11 cellular contexts compared by ENCODE assay signal in genomic region chr20:258963-259362, GRCh38. TPM values are rescaled to one million over a fixed set of nuclear protein-coding genes. Genes with fewer than 3 reads are reported as not detected.
DNase-seq lines count a peak whose midpoint lies in the region; ATAC-seq and TF ChIP-seq lines count a peak whose summit lies in the region.
"Had no signal": no experiment of that assay in that cellular context is flagged by ENCODE, and none has a peak within 500 bp of the region (broad histone marks: within the 10 kb centered on the region; RNA-seq: fewer than 3 reads in every experiment).

No MANE protein-coding gene starts in this region.

- no peak overlapping the region for H3K4me3 Mint-ChIP-seq in activated naive CD4-positive, alpha-beta T cell treated with anti-CD3 and anti-CD28 coated beads, Interleukin-2, amount 10 ng/mL, durations not matched to agents 7 days and 5 days

- H3K36me3 Mint-ChIP-seq in activated naive CD4-positive, alpha-beta T cell treated with anti-CD3 and anti-CD28 coated beads, Interleukin-2, amount 10 ng/mL, durations not matched to agents 7 days and 5 days: no peaks in the 10 kb centered on the region

- H3K4me1 Mint-ChIP-seq in activated naive CD4-positive, alpha-beta T cell treated with anti-CD3 and anti-CD28 coated beads, Interleukin-2, amount 10 ng/mL, durations not matched to agents 7 days and 5 days: peaks cover 10% of the 10 kb centered on the region

- no peak overlapping the region for H3K9ac ChIP-seq in Karpas-422 (ENCODE audit: low read length)
- no peak overlapping the region for H3K9ac ChIP-seq in parathyroid adenoma

- no peaks in the 10 kb centered on the region for H3K9me2 ChIP-seq in Karpas-422 (replicated peaks; ENCODE audit: insufficient read depth, low read length)

- H2AFZ ChIP-seq in Karpas-422 (ENCODE audit: low read length) (no peak overlapping the region), parathyroid adenoma (peak overlapping the region; percentile 61)

- H3K9me3 ChIP-seq in Karpas-422 (ENCODE audit: low read length): no peaks in the 10 kb centered on the region
- no peaks in the 10 kb centered on the region for H3K9me3 ChIP-seq in parathyroid adenoma (ENCODE audit: control insufficient read depth, low read length)
- H3K9me3 ChIP-seq: psoas muscle had no signal

- no peaks in the 10 kb centered on the region for H3K79me2 ChIP-seq in Karpas-422 (ENCODE audit: low read length)
- H3K79me2 ChIP-seq in parathyroid adenoma: no peaks in the 10 kb centered on the region

- no peak overlapping the region for H3K4me2 ChIP-seq in Karpas-422 (ENCODE audit: low read depth, low read length, poor library complexity, severe bottlenecking)
- peak overlapping the region; percentile 18 for H3K4me2 ChIP-seq in parathyroid adenoma (ENCODE audit: low read length)

- TF ChIP-seq CTCF in parathyroid adenoma (IDR thresholded peaks at IDR 0.05): peak; percentile 50

- peak; percentile 31 for DNase-seq in activated naive CD4-positive, alpha-beta T cell treated with anti-CD3 and anti-CD28 coated beads, Interleukin-2, amount 10 ng/mL, durations not matched to agents 7 days and 5 days
- DNase-seq in activated naive CD4-positive, alpha-beta T cell treated with Interleukin-2 at 50 U/mL for 16 hours: no peak
- DNase-seq in Karpas-422 (peak; percentile 47), amniotic epithelial cell (ENCODE audit: low read depth) (peak; percentile 28), NCI-H2171 treated with DMSO at 0.1 percent for 48 hours (lab: John Stamatoyannopoulos, UW) (no peak), SIG-M5 treated with dmso at 0.1 percent for 504 hours (lab: John Stamatoyannopoulos, UW; ENCODE audit: unreplicated experiment) (no peak)
- DNase-seq: psoas muscle, T-helper 9 cell had no signal

- H3K27ac ChIP-seq in Karpas-422 (ENCODE audit: low read length) (no peak overlapping the region), parathyroid adenoma (peak overlapping the region; percentile 12)
- H3K27ac ChIP-seq: psoas muscle had no signal

- H3K27me3 ChIP-seq in Karpas-422 (ENCODE audit: low read length) (no peaks in the 10 kb centered on the region), parathyroid adenoma (ENCODE audit: control insufficient read depth, insufficient read depth, low read length) (no peaks in the 10 kb centered on the region)

- H3K27me3 Mint-ChIP-seq in activated naive CD4-positive, alpha-beta T cell treated with anti-CD3 and anti-CD28 coated beads, Interleukin-2, amount 10 ng/mL, durations not matched to agents 7 days and 5 days: peaks cover 23% of the 10 kb centered on the region

- H3K4me1 ChIP-seq in Karpas-422 (ENCODE audit: low read length) (no peaks in the 10 kb centered on the region), parathyroid adenoma (peaks cover 20% of the 10 kb centered on the region)
- H3K4me1 ChIP-seq: psoas muscle had no signal

- H3K9me3 Mint-ChIP-seq in activated naive CD4-positive, alpha-beta T cell treated with anti-CD3 and anti-CD28 coated beads, Interleukin-2, amount 10 ng/mL, durations not matched to agents 7 days and 5 days: no peaks in the 10 kb centered on the region

- H3K36me3 ChIP-seq in Karpas-422 (ENCODE audit: insufficient read depth, low read length): no peaks in the 10 kb centered on the region
- no peaks in the 10 kb centered on the region for H3K36me3 ChIP-seq in parathyroid adenoma (ENCODE audit: control insufficient read depth, insufficient read depth, low read length)

- H3K4me3 ChIP-seq in Karpas-422 (ENCODE audit: low read length) (no peak overlapping the region), parathyroid adenoma (ENCODE audit: low read depth, low read length) (peak overlapping the region; percentile 6)
- H3K4me3 ChIP-seq: psoas muscle had no signal

- no peak overlapping the region for H3K27ac Mint-ChIP-seq in activated naive CD4-positive, alpha-beta T cell treated with anti-CD3 and anti-CD28 coated beads, Interleukin-2, amount 10 ng/mL, durations not matched to agents 7 days and 5 days

- H4K20me1 ChIP-seq in Karpas-422 (ENCODE audit: insufficient read depth, low read depth, low read length): no peaks in the 10 kb centered on the region

- no peak for ATAC-seq in HG02588 (IDR thresholded peaks at IDR 0.05; ENCODE audit: unreplicated experiment)

- CTCF ChIA-PET in activated naive CD4-positive, alpha-beta T cell treated with anti-CD3 and anti-CD28 coated beads, Interleukin-2, amount 10 ng/mL, durations not matched to agents 7 days and 5 days (lab: Charles Lee): interaction anchor here (0.6 to 1.8 kb wide), 6 partner anchors 8 to 157 kb away, joined by 3 to 10 read pairs (median 6); no protein-coding TSS in a partner anchor

RNA-seq across cellular contexts. Expression of gene DEFB132, which starts 1.4 kb away (rescaled TPM):
- total RNA-seq in Karpas-422 (2014; rRNA removed; shearing (Covaris generic); ENCODE audit: low replicate concordance): 0.22 TPM in 1 of 2 replicates, not detected in the other
- total RNA-seq: astrocyte, psoas muscle had no signal

RNA-seq across cellular contexts. Expression of gene C20orf96, which starts 31.6 kb away (rescaled TPM):
- 1.8 and 2.0 TPM in 2 replicates for total RNA-seq in Karpas-422 (2014; rRNA removed; shearing (Covaris generic); ENCODE audit: low replicate concordance)

RNA-seq across cellular contexts. Expression of gene DEFB129, which starts 31.9 kb away (rescaled TPM):
- not detected in 2 replicates for total RNA-seq in Karpas-422 (2014; rRNA removed; shearing (Covaris generic); ENCODE audit: low replicate concordance)
- total RNA-seq: astrocyte, psoas muscle had no signal

RNA-seq across cellular contexts. Expression of gene ZCCHC3, which starts 38.4 kb away (rescaled TPM):
- total RNA-seq in Karpas-422 (2014; rRNA removed; shearing (Covaris generic); ENCODE audit: low replicate concordance): 20.6 and 22.2 TPM in 2 replicates

Comparison
In these comparisons a context has a peak if more than half of its experiments do, and no peak if none do; other contexts are left out.
1. DNase-seq: peak in activated naive CD4-positive, alpha-beta T cell treated with anti-CD3 and anti-CD28 coated beads, Interleukin-2, amount 10 ng/mL, durations not matched to agents 7 days and 5 days (single experiment), Karpas-422 (single experiment) and amniotic epithelial cell (single experiment); none in activated naive CD4-positive, alpha-beta T cell treated with Interleukin-2 at 50 U/mL for 16 hours (single experiment), NCI-H2171 treated with DMSO at 0.1 percent for 48 hours (single experiment) and SIG-M5 treated with dmso at 0.1 percent for 504 hours (single experiment).